In the genomic region with DNA sequence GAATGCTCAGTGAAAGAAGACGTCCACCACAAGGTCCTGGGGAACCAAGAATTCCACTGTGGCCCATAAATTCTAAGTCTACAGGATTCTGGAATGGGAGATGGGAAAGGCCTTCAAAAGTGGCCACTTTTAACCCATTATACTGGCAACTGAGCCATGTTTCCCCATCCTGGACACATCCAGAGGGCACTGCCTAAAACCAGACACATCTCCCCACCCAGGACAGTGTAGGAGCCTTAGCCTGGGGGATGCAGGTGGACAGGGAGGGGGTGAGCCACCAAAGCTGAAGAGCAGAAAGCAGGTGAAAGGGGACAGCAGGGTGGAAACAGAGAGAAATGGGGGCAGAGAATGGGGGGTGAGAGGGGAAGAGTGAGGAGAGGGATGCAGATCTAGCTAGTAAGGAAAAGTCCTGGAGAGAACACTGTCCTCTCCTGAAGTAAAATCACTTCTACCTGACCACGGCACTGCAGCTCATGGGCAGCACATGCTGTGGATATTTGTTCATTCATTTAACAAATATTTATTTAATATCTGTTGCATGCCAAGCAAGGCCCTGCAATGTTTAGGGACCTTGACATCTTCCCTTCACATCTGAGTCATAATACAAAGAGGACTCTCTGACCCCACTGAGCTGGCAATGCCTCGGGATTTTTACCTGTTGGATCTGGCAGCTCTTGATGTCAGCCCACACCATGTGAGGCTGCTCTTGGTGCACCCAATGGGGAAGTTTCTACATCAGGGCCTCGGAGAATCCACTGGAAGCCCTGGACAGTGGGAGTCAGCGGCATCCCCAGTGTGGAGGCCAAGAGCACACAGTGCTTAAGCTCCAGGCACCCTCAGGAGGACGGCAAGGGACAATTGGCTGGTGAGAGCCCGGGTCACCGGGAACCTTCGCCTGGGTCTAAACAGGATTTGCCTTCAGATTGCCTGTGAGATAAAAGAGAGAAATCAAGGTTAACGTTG, we compare ENCODE assay signal across 1 cellular context.
TF ChIP-seq lines count a peak whose summit lies in the region.
"Not testable (repeated sequence)": the region's sequence is repeated elsewhere in the genome, so short reads cannot be mapped to it uniquely, and the experiment has no call there.

No MANE protein-coding gene starts in this region.

TF ChIP-seq in K562, 482 proteins besides CTCF, POLR2A, EP300 and RAD21:
- TF ChIP-seq NR3C1 (CRISPR knock-in tag; IDR thresholded peaks at IDR 0.05) = 0 out of 2 replicates have a peak, but pooled peaks have one; percentile 43
- 0 out of 2 replicates have a peak, but pooled peaks have one; percentile 10 for TF ChIP-seq NR2C2 (CRISPR knock-in tag; IDR thresholded peaks at IDR 0.05)
- not testable (repeated sequence) for TF ChIP-seq NR2C2 (tag; IDR thresholded peaks at IDR 0.05)
- 0 out of 2 replicates have a peak, but pooled peaks have one; percentile 2 for TF ChIP-seq ZBTB1 (CRISPR knock-in tag; IDR thresholded peaks at IDR 0.05; ENCODE audit: borderline replicate concordance, low read depth)
